1 cellular context compared by ENCODE assay signal in the genomic region with DNA sequence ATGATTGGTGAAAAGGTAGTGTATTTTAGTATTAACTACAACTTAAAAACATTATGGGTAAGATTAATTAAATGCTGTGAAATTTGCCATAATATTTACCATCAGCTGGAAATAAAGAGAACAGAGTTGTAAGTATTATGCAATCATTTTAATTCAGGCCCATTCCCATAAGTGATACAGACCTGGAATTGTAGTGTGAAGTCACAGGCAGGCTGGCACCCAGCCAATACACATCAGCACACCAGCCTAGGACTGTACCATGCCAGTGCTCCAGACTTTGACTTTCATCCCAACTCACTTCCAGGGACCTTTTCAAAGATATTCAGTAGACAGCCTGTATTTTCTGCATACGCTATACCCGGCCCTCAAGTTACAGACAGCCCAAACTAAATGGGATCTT.
TF ChIP-seq lines count a peak whose summit lies in the region.

No MANE protein-coding gene starts in this region.

TF ChIP-seq in GM23338, 12 proteins besides CTCF, POLR2A, EP300 and RAD21 (continued from another document):
- TF ChIP-seq ETS1 (IDR thresholded peaks at IDR 0.05), result no peak
- no peak for TF ChIP-seq ZNF462 (CRISPR knock-in tag; IDR thresholded peaks at IDR 0.05)
- no peak for TF ChIP-seq STAT1 (IDR thresholded peaks at IDR 0.05; ENCODE audit: unreplicated experiment)
- TF ChIP-seq EZH2phosphoT487 (IDR thresholded peaks at IDR 0.05; ENCODE audit: unreplicated experiment), result no peak
- no peak for TF ChIP-seq ZNF331 (CRISPR knock-in tag; IDR thresholded peaks at IDR 0.05; ENCODE audit: low read depth)
- TF ChIP-seq CREB1 (CRISPR knock-in tag; IDR thresholded peaks at IDR 0.05; ENCODE audit: low read depth), result no peak
- no peak for TF ChIP-seq JUNB (IDR thresholded peaks at IDR 0.05; ENCODE audit: unreplicated experiment)
- TF ChIP-seq NANOG (IDR thresholded peaks at IDR 0.05; ENCODE audit: borderline replicate concordance), result no peak
